ENCODE assay signal across 8 cellular contexts in genomic region chr15:75030023-75030413, GRCh38. TPM values are rescaled to one million over a fixed set of nuclear protein-coding genes. Genes with fewer than 3 reads are reported as not detected.
A peak's percentile ranks its signal among the peaks of the same experiment; 100 is the strongest.
DNase-seq lines count a peak whose midpoint lies in the region; ATAC-seq and TF ChIP-seq lines count a peak whose summit lies in the region.

No MANE protein-coding gene starts in this region.

- peak; percentile 14 for DNase-seq in GM04504 (ENCODE audit: low read depth)
- no peak for DNase-seq in WERI-Rb-1
- no peak for DNase-seq in heart right ventricle
- peak; percentile 37 for DNase-seq in smooth muscle cell (lab: John Stamatoyannopoulos, UW; ENCODE audit: unreplicated experiment)
- no peak for DNase-seq in DMS79 treated with DMSO at 0.1 percent for 48 hours (lab: John Stamatoyannopoulos, UW)
- no peak for DNase-seq in activated effector memory CD4-positive, alpha-beta T cell treated with anti-CD3 and anti-CD28 coated beads, Interleukin-2, amount 50 U/mL, for 16 hours
- no peak for DNase-seq in iPS-NIHi7 (ENCODE audit: extremely low spot score)

- H3F3A ChIP-seq in smooth muscle cell (ENCODE audit: low read depth) = no peaks in the 10 kb centered on the region

- H3K4me1 ChIP-seq in heart right ventricle (peaks cover 13 to 66% (median 41%) of the 10 kb centered on the region in 9 donors), smooth muscle cell (ENCODE audit: low read depth) (peaks cover 6% of the 10 kb centered on the region)

- peak overlapping the region; percentile 72 for H3K4me2 ChIP-seq in smooth muscle cell

- H3K4me3 ChIP-seq in WERI-Rb-1 (ENCODE audit: low read depth, low read length) = no peak overlapping the region
- peak overlapping the region in 5 of 10 donors; percentile 12 to 40 (median 32) for H3K4me3 ChIP-seq in heart right ventricle
- H3K4me3 ChIP-seq in smooth muscle cell = no peak overlapping the region

- H3K27ac ChIP-seq in WERI-Rb-1 (peak overlapping the region; percentile 74), heart right ventricle (peak overlapping the region in 9 of 10 donors; percentile 70 to 89 (median 84)), smooth muscle cell (ENCODE audit: low read depth) (no peak overlapping the region)

- H3K27me3 ChIP-seq in WERI-Rb-1 (ENCODE audit: insufficient read depth, low read depth, severe bottlenecking) = no peaks in the 10 kb centered on the region
- H3K27me3 ChIP-seq in heart right ventricle = no peaks in the 10 kb centered on the region
- H3K27me3 ChIP-seq in smooth muscle cell (ENCODE audit: low read depth) = no peaks in the 10 kb centered on the region

- no peaks in the 10 kb centered on the region for H4K20me1 ChIP-seq in smooth muscle cell (ENCODE audit: low read depth)

- peaks cover 2% of the 10 kb centered on the region for H3K79me2 ChIP-seq in smooth muscle cell (ENCODE audit: low read depth)

- WGBS in heart right ventricle, 2 donors = 3 to 4% methylated on average over 2 of the region's 2 CpGs
- WGBS in smooth muscle cell (ENCODE audit: low lambda C conversion rate) = 60% methylated on average over 2 of the region's 2 CpGs

- intact Hi-C loops in heart right ventricle (cut with DNase I) = loop anchor here in 2 of 10 donors (5.0 kb wide), 2 partner anchors 172 to 272 kb away; partner anchors contain the start of gene C15orf39 (in 1 of the 2)

- no peak overlapping the region for H3K9ac ChIP-seq in smooth muscle cell (ENCODE audit: low read depth)

- TF ChIP-seq CTCF in WERI-Rb-1 (IDR thresholded peaks at IDR 0.05; ENCODE audit: low read depth, low read length) (no peak), heart right ventricle (IDR thresholded peaks at IDR 0.05) (no peak), smooth muscle cell (IDR thresholded peaks at IDR 0.05; ENCODE audit: borderline replicate concordance, insufficient read depth, poor library complexity, severe bottlenecking) (no peak)

- H3K9me3 ChIP-seq in WERI-Rb-1 (ENCODE audit: severe bottlenecking) (no peaks in the 10 kb centered on the region), heart right ventricle (no peaks in the 10 kb centered on the region), smooth muscle cell (replicated peaks; ENCODE audit: low read depth) (no peaks in the 10 kb centered on the region)

- H2AFZ ChIP-seq in smooth muscle cell (ENCODE audit: low read depth) = no peak overlapping the region

- H3K36me3 ChIP-seq in WERI-Rb-1 (peaks cover 3% of the 10 kb centered on the region), heart right ventricle (peaks cover 0 to 17% (median 0%) of the 10 kb centered on the region in 9 donors), smooth muscle cell (ENCODE audit: low read depth) (no peaks in the 10 kb centered on the region)

- ATAC-seq in heart right ventricle = peak in 5 of 8 donors; percentile 4 to 46 (median 12)
- ATAC-seq in HG03097 (IDR thresholded peaks at IDR 0.05; ENCODE audit: low FRiP score, unreplicated experiment) = no peak

RNA-seq across cellular contexts. Expression of gene PPCDC, which starts 6.6 kb away (rescaled TPM):
- total RNA-seq in heart right ventricle = 10 to 100 TPM in 1 of 10 donors, 1 to 10 TPM in 9; 3.6 to 11.0 (median 5.8) TPM
- 10 to 100 TPM in 1 of 2 donors, 1 to 10 TPM in 1; 9.9 to 14.6 TPM for polyA plus RNA-seq in heart right ventricle
- total RNA-seq in smooth muscle cell = 6.2 and 33.7 TPM in 2 replicates
- polyA plus RNA-seq in smooth muscle cell = 7.8 and 11.9 TPM in 2 replicates

RNA-seq across cellular contexts. Expression of gene SCAMP5, which starts 34.7 kb away (rescaled TPM):
- total RNA-seq in heart right ventricle (1 to 10 TPM in 9 of 10 donors, under 1 TPM in 1; 0.55 to 7.5 (median 3.8) TPM), smooth muscle cell (2.8 and 18.1 TPM in 2 replicates)
- polyA plus RNA-seq in heart right ventricle (1 to 10 TPM in 1 of 2 donors, under 1 TPM in 1; 0.73 to 5.3 TPM), smooth muscle cell (5.5 and 6.6 TPM in 2 replicates)

Comparison
In these comparisons a context has a peak if more than half of its experiments do, and no peak if none do; other contexts are left out.
1. DNase-seq: peak in GM04504 (single experiment) and smooth muscle cell (single experiment); none in WERI-Rb-1 (single experiment), heart right ventricle (0 of 2), DMS79 treated with DMSO at 0.1 percent for 48 hours (single experiment), activated effector memory CD4-positive, alpha-beta T cell treated with anti-CD3 and anti-CD28 coated beads, Interleukin-2, amount 50 U/mL, for 16 hours (single experiment) and iPS-NIHi7 (single experiment).